In the genomic region with DNA sequence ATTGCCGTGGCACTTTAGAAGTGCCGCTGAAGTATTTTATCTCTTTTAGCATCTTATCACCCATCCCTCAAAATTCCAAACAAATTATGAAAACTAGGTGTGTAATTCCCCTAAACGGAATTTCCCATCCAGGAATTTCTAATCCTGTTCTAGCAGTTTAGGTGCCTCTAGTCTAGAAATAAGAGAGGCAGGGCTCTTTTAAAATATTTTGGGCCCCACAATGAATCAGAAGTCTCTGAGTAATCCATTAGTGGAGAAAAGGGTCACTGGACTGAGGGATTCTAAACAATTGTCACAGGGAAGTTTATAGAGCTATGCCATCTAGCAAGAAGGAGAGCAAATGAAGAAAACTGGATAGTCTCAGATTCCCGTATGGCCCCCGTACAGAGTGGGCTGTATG, we compare ENCODE assay signal across 26 cellular contexts. TPM values are rescaled to one million over a fixed set of nuclear protein-coding genes. Genes with fewer than 3 reads are reported as not detected.
A peak's percentile ranks its signal among the peaks of the same experiment; 100 is the strongest.
DNase-seq lines count a peak whose midpoint lies in the region; ATAC-seq, FAIRE-seq and TF ChIP-seq lines count a peak whose summit lies in the region.
"Had no signal": no experiment of that assay in that cellular context is flagged by ENCODE, and none has a peak within 500 bp of the region (broad histone marks: within the 10 kb centered on the region; RNA-seq: fewer than 3 reads in every experiment).

No MANE protein-coding gene starts in this region.

- TF ChIP-seq CTCF in keratinocyte (optimal IDR thresholded peaks at IDR 0.05 in 1 of 3, IDR thresholded peaks at IDR 0.05 in 1 of 3, conservative IDR thresholded peaks at IDR 0.05 in 1 of 3; ENCODE audit: extremely low read depth in 1 of 3, insufficient read depth in 2 of 3, low read length in 3 of 3), result no peak

- no peak overlapping the region for H2AFZ ChIP-seq in GM23248
- no peak overlapping the region for H2AFZ ChIP-seq in keratinocyte (ENCODE audit: control insufficient read depth, low read length)

- H3K79me2 ChIP-seq in GM23248 (ENCODE audit: insufficient read depth), result no peaks in the 10 kb centered on the region
- no peaks in the 10 kb centered on the region for H3K79me2 ChIP-seq in keratinocyte (ENCODE audit: control insufficient read depth, insufficient read depth, low read length)

- H3K4me2 ChIP-seq in GM23248 (ENCODE audit: unreplicated experiment), result peak overlapping the region; percentile 13
- H3K4me2 ChIP-seq in keratinocyte (ENCODE audit: control insufficient read depth, extremely low read depth, insufficient read depth, low read depth, low read length), result peak overlapping the region; percentile 49

- no peaks in the 10 kb centered on the region for H3K9me2 ChIP-seq in GM23248 (ENCODE audit: insufficient read depth)
- H3K9me2 ChIP-seq: SK-N-SH had no signal

- H3K4me1 ChIP-seq in GM23248 (ENCODE audit: insufficient read depth) (peaks cover 47% of the 10 kb centered on the region), SJSA1 (replicated peaks) (peaks cover 51% of the 10 kb centered on the region), keratinocyte (ENCODE audit: control insufficient read depth, extremely low read depth, insufficient read depth, low read length) (peaks cover 55% of the 10 kb centered on the region)
- H3K4me1 ChIP-seq: pancreas, right atrium auricular region had no signal

- no peaks in the 10 kb centered on the region for H3K9me1 ChIP-seq in keratinocyte (ENCODE audit: control insufficient read depth, extremely low read depth, insufficient read depth, low read length)

- no peak overlapping the region for H3K27ac ChIP-seq in GM23248
- H3K27ac ChIP-seq in SJSA1, result peak overlapping the region; percentile 33
- peak overlapping the region; percentile 51 for H3K27ac ChIP-seq in keratinocyte (ENCODE audit: control insufficient read depth, insufficient read depth, low read length)
- H3K27ac ChIP-seq: dorsolateral prefrontal cortex, pancreas, right atrium auricular region, upper lobe of left lung, VCaP had no signal

- WGBS in GM23248 (ENCODE audit: low coverage in 1 of 2, low lambda C conversion rate in 2 of 2, missing lambda C conversion rate in 2 of 2), 2 experiments, result 53 to 57% methylated on average over 5 of the region's 5 CpGs

- DNase-seq in GM23248 (peak; percentile 71), SJSA1 (ENCODE audit: low read depth in 1 of 2, low spot score in 2 of 2) (peak in 1 of 2 experiments; percentile 42), keratinocyte (ENCODE audit: low read depth, low spot score) (no peak)
- no peak for DNase-seq in activated CD8-positive, alpha-beta memory T cell treated with anti-CD3 and anti-CD28 coated beads, Interleukin-2, amount 50 U/mL, for 4 hours
- no peak for DNase-seq in stimulated activated naive CD4-positive, alpha-beta T cell (lab: John Stamatoyannopoulos, UW)
- DNase-seq: activated CD4-positive, alpha-beta T cell treated with anti-CD3 and anti-CD28 coated beads for 48 hours; activated gamma-delta T cell treated with Interleukin-2 at 50 U/mL for 16 hours; activated T-cell treated with anti-CD3 and anti-CD28 coated beads, Interleukin-2, amount 50 U/mL, for 4 hours; CD4-positive, CD25-positive, alpha-beta regulatory T cell; dorsolateral prefrontal cortex; H9; islet precursor cell; Karpas-422; NCI-H446 treated with DMSO at 0.1 percent for 48 hours; NCI-H82; nephron progenitor cell; pancreas; SK-N-SH; T-helper 2 cell; upper lobe of left lung had no signal

- H3F3A ChIP-seq in GM23248 (ENCODE audit: insufficient read depth), result peaks cover 34% of the 10 kb centered on the region

- in situ Hi-C loops in GM23248 (cut with MboI), result no loop called here

- dilution Hi-C loops in keratinocyte (cut with MboI; ENCODE audit: extremely low pct_ligation_motif_present, low sequenced_read_pairs), result no loop called here

- no peaks in the 10 kb centered on the region for H3K36me3 ChIP-seq in GM23248 (ENCODE audit: low read depth)
- H3K36me3 ChIP-seq in SJSA1, result no peaks in the 10 kb centered on the region
- H3K36me3 ChIP-seq in keratinocyte (ENCODE audit: control insufficient read depth in 2 of 2, extremely low read depth in 1 of 2, insufficient read depth in 2 of 2, low read length in 2 of 2), result no peaks in the 10 kb centered on the region
- H3K36me3 ChIP-seq: pancreas, right atrium auricular region, upper lobe of left lung had no signal

- H3K9me3 ChIP-seq in GM23248 (ENCODE audit: low read depth) (no peaks in the 10 kb centered on the region), SJSA1 (replicated peaks) (no peaks in the 10 kb centered on the region), keratinocyte (ENCODE audit: control insufficient read depth, low read depth, low read length) (no peaks in the 10 kb centered on the region)
- H3K9me3 ChIP-seq: pancreas, right atrium auricular region, SK-N-SH, upper lobe of left lung had no signal

- no peak overlapping the region for H3K9ac ChIP-seq in GM23248
- H3K9ac ChIP-seq in keratinocyte (ENCODE audit: control insufficient read depth, extremely low read depth, insufficient read depth, low read length), result peak overlapping the region; percentile 51
- H3K9ac ChIP-seq: SK-N-SH had no signal

- FAIRE-seq in keratinocyte (lab: Jason Lieb, UNC), result no peak
- FAIRE-seq: pancreas had no signal

- H4K20me1 ChIP-seq in GM23248 (ENCODE audit: insufficient read depth), result no peaks in the 10 kb centered on the region
- no peaks in the 10 kb centered on the region for H4K20me1 ChIP-seq in keratinocyte (ENCODE audit: control insufficient read depth, extremely low read depth, insufficient read depth, low read length)

- ATAC-seq in GM18868 (IDR thresholded peaks at IDR 0.05; ENCODE audit: unreplicated experiment) (no peak), GM19023 (IDR thresholded peaks at IDR 0.05; ENCODE audit: unreplicated experiment) (no peak)
- ATAC-seq: activated T-cell treated with anti-CD3 and anti-CD28 coated beads, Interleukin-2, amount 50 U/mL, for 4 hours; pancreas had no signal

- H3K27me3 ChIP-seq in GM23248 (replicated peaks; ENCODE audit: insufficient read depth), result no peaks in the 10 kb centered on the region
- H3K27me3 ChIP-seq in SJSA1 (replicated peaks), result no peaks in the 10 kb centered on the region
- no peaks in the 10 kb centered on the region for H3K27me3 ChIP-seq in keratinocyte (ENCODE audit: control insufficient read depth, extremely low read depth, insufficient read depth, low read length)
- H3K27me3 ChIP-seq: right atrium auricular region, upper lobe of left lung had no signal

- H3K4me3 ChIP-seq in GM23248 (no peak overlapping the region), SJSA1 (no peak overlapping the region), keratinocyte (ENCODE audit: control insufficient read depth in 2 of 3, extremely low read depth in 1 of 3, insufficient read depth in 2 of 3, low read depth in 1 of 3, low read length in 3 of 3) (no peak overlapping the region)
- H3K4me3 ChIP-seq: dorsolateral prefrontal cortex, pancreas, right atrium auricular region, upper lobe of left lung had no signal

RNA-seq across cellular contexts. Expression of a gene that starts 1.0 kb away (rescaled TPM):
- total RNA-seq in GM23248 (2014; rRNA removed; shearing (Covaris generic)), result 6.7 TPM in 1 of 2 replicates, not detected in the other
- polyA plus RNA-seq in GM23248 (2016; fragmentation: Nextera tagmentation; extraction: Ambion mirVana) (0.25 and 0.98 TPM in 2 replicates), keratinocyte (0.03 TPM in 1 of 3 replicates, not detected in the others)
- 0.63 and 1.1 TPM in 2 replicates for total RNA-seq in SJSA1 (2014; rRNA removed; shearing (Covaris generic))
- polyA plus RNA-seq in keratinocyte (2011; ENCODE audit: low read depth), result not detected
- 0.06 TPM in 1 of 2 replicates, not detected in the other for polyA plus RNA-seq in keratinocyte (2011; cell fraction: cytosol; rRNA removed)
- polyA plus RNA-seq in keratinocyte (2011; cell fraction: nucleus; rRNA removed), result not detected in 2 replicates
- polyA plus RNA-seq in keratinocyte (2012; ENCODE audit: low replicate concordance), result not detected in 2 replicates
- polyA minus RNA-seq in keratinocyte, result 0.16 TPM in 1 of 3 replicates, not detected in the others
- polyA minus RNA-seq in keratinocyte (2011; cell fraction: cytosol; rRNA and poly(A)+ RNA removed), result not detected
- polyA minus RNA-seq in keratinocyte (2011; cell fraction: nucleus; rRNA and poly(A)+ RNA removed), result not detected in 2 replicates
- total RNA-seq: activated CD8-positive, alpha-beta memory T cell treated with anti-CD3 and anti-CD28 coated beads for 36 hours; activated T-cell treated with anti-CD3 and anti-CD28 coated beads, Interleukin-2, amount 50 U/mL, for 4 hours; CD4-positive, CD25-positive, alpha-beta regulatory T cell; H9; lower leg skin had no signal
- polyA plus RNA-seq: CD4-positive, CD25-positive, alpha-beta regulatory T cell; SK-N-SH had no signal

RNA-seq across cellular contexts. Expression of a gene that starts 7.9 kb away (rescaled TPM):
- total RNA-seq in GM23248 (2014; rRNA removed; shearing (Covaris generic)), result 6.3 and 6.8 TPM in 2 replicates
- polyA plus RNA-seq in GM23248 (2016; fragmentation: Nextera tagmentation; extraction: Ambion mirVana) (4.4 and 4.6 TPM in 2 replicates), keratinocyte (0.03 to 0.18 TPM (median 0.17 TPM) in 3 replicates)
- total RNA-seq in SJSA1 (2014; rRNA removed; shearing (Covaris generic)), result 18.2 and 32.4 TPM in 2 replicates
- 0.39 TPM for polyA plus RNA-seq in keratinocyte (2011; ENCODE audit: low read depth)
- 0.13 and 0.34 TPM in 2 replicates for polyA plus RNA-seq in keratinocyte (2011; cell fraction: cytosol; rRNA removed)
- polyA plus RNA-seq in keratinocyte (2011; cell fraction: nucleus; rRNA removed), result 0.32 and 0.69 TPM in 2 replicates
- polyA plus RNA-seq in keratinocyte (2012; ENCODE audit: low replicate concordance), result 0.34 TPM in 1 of 2 replicates, not detected in the other
- polyA minus RNA-seq in keratinocyte, result 0.99 TPM in 1 of 3 replicates, not detected in the others
- not detected for polyA minus RNA-seq in keratinocyte (2011; cell fraction: cytosol; rRNA and poly(A)+ RNA removed)
- polyA minus RNA-seq in keratinocyte (2011; cell fraction: nucleus; rRNA and poly(A)+ RNA removed), result 1.4 and 1.6 TPM in 2 replicates
- total RNA-seq: activated CD8-positive, alpha-beta memory T cell treated with anti-CD3 and anti-CD28 coated beads for 36 hours; activated T-cell treated with anti-CD3 and anti-CD28 coated beads, Interleukin-2, amount 50 U/mL, for 4 hours; CD4-positive, CD25-positive, alpha-beta regulatory T cell; H9; lower leg skin had no signal
- polyA plus RNA-seq: CD4-positive, CD25-positive, alpha-beta regulatory T cell; SK-N-SH had no signal

RNA-seq across cellular contexts. Expression of a gene that starts 32.8 kb away (rescaled TPM):
- 98.6 and 127 TPM in 2 replicates for total RNA-seq in GM23248 (2014; rRNA removed; shearing (Covaris generic))
- 94.9 and 97.4 TPM in 2 replicates for polyA plus RNA-seq in GM23248 (2016; fragmentation: Nextera tagmentation; extraction: Ambion mirVana)
- total RNA-seq in SJSA1 (2014; rRNA removed; shearing (Covaris generic)), result 38.0 and 43.7 TPM in 2 replicates
- 15.6 to 27.2 TPM (median 24.3 TPM) in 3 replicates for polyA plus RNA-seq in keratinocyte
- polyA plus RNA-seq in keratinocyte (2011; ENCODE audit: low read depth), result 27.0 TPM
- 21.6 and 41.0 TPM in 2 replicates for polyA plus RNA-seq in keratinocyte (2011; cell fraction: cytosol; rRNA removed)
- 32.6 and 33.1 TPM in 2 replicates for polyA plus RNA-seq in keratinocyte (2011; cell fraction: nucleus; rRNA removed)
- polyA plus RNA-seq in keratinocyte (2012; ENCODE audit: low replicate concordance), result 14.1 and 46.3 TPM in 2 replicates
- polyA minus RNA-seq in keratinocyte, result 3.3 to 22.5 TPM (median 18.6 TPM) in 3 replicates
- 10.4 TPM for polyA minus RNA-seq in keratinocyte (2011; cell fraction: cytosol; rRNA and poly(A)+ RNA removed)
- polyA minus RNA-seq in keratinocyte (2011; cell fraction: nucleus; rRNA and poly(A)+ RNA removed), result 23.6 and 28.6 TPM in 2 replicates

RNA-seq across cellular contexts. Expression of a gene that starts 49.9 kb away (rescaled TPM):
- total RNA-seq in GM23248 (2014; rRNA removed; shearing (Covaris generic)), result not detected in 2 replicates
- not detected in 2 replicates for polyA plus RNA-seq in GM23248 (2016; fragmentation: Nextera tagmentation; extraction: Ambion mirVana)
- total RNA-seq in SJSA1 (2014; rRNA removed; shearing (Covaris generic)), result not detected in 2 replicates
- polyA plus RNA-seq in keratinocyte, result 0.31 to 0.62 TPM (median 0.62 TPM) in 3 replicates
- not detected for polyA plus RNA-seq in keratinocyte (2011; ENCODE audit: low read depth)
- polyA plus RNA-seq in keratinocyte (2011; cell fraction: cytosol; rRNA removed), result 0.12 and 0.18 TPM in 2 replicates
- 0.17 and 0.29 TPM in 2 replicates for polyA plus RNA-seq in keratinocyte (2011; cell fraction: nucleus; rRNA removed)
- 0.17 TPM in 1 of 2 replicates, not detected in the other for polyA plus RNA-seq in keratinocyte (2012; ENCODE audit: low replicate concordance)
- polyA minus RNA-seq in keratinocyte, result 0.06 to 0.13 TPM in 2 of 3 replicates, not detected in the other
- polyA minus RNA-seq in keratinocyte (2011; cell fraction: cytosol; rRNA and poly(A)+ RNA removed), result not detected
- polyA minus RNA-seq in keratinocyte (2011; cell fraction: nucleus; rRNA and poly(A)+ RNA removed), result not detected in 2 replicates
- total RNA-seq: activated CD8-positive, alpha-beta memory T cell treated with anti-CD3 and anti-CD28 coated beads for 36 hours; H9 had no signal
- polyA plus RNA-seq: SK-N-SH had no signal
